ENCODE assay signal across 15 cellular contexts in genomic region chr18:5512191-5512590, GRCh38. TPM values are rescaled to one million over a fixed set of nuclear protein-coding genes. Genes with fewer than 3 reads are reported as not detected.
A peak's percentile ranks its signal among the peaks of the same experiment; 100 is the strongest.
DNase-seq lines count a peak whose midpoint lies in the region; ATAC-seq and TF ChIP-seq lines count a peak whose summit lies in the region.
"Had no signal": no experiment of that assay in that cellular context is flagged by ENCODE, and none has a peak within 500 bp of the region (broad histone marks: within the 10 kb centered on the region; RNA-seq: fewer than 3 reads in every experiment).

No MANE protein-coding gene starts in this region.

- TF ChIP-seq CTCF in GM23338 (conservative IDR thresholded peaks at IDR 0.05; ENCODE audit: low read depth in 2 of 2) = no peak
- TF ChIP-seq CTCF in glutamatergic neuron (IDR thresholded peaks at IDR 0.05; ENCODE audit: partially characterized antibody, unreplicated experiment) = no peak
- TF ChIP-seq CTCF in nephron progenitor cell (IDR thresholded peaks at IDR 0.05) = no peak
- TF ChIP-seq CTCF in GM10248 (IDR thresholded peaks at IDR 0.05; ENCODE audit: control extremely low read depth, extremely low read depth, low read depth, missing control alignments) = no peak

- ATAC-seq in GM23338 = peak; percentile 72

- no peaks in the 10 kb centered on the region for H3K79me2 ChIP-seq in GM23338 (replicated peaks; ENCODE audit: insufficient read depth)

- H4K20me1 ChIP-seq in GM23338 (replicated peaks; ENCODE audit: insufficient read depth) = no peaks in the 10 kb centered on the region

- H3K4me1 Mint-ChIP-seq in GM23338 (peaks cover 32% of the 10 kb centered on the region), glutamatergic neuron (ENCODE audit: low read depth, unreplicated experiment) (peaks cover 77% of the 10 kb centered on the region), nephron progenitor cell (peaks cover 46% of the 10 kb centered on the region)

- no peak overlapping the region for H3K27ac ChIP-seq in GM23338 (ENCODE audit: low read depth)

- H3K27ac Mint-ChIP-seq in GM23338 (no peak overlapping the region), glutamatergic neuron (ENCODE audit: unreplicated experiment) (peak overlapping the region; percentile 95), nephron progenitor cell (no peak overlapping the region)
- H3K27ac Mint-ChIP-seq: CD8-positive, alpha-beta memory T cell; HFFc6; IgD-negative memory B cell had no signal

- DNase-seq in GM23338 (ENCODE audit: low spot score) (peak; percentile 29), NCI-H69 (lab: John Stamatoyannopoulos, UW) (peak; percentile 51), glutamatergic neuron (no peak), nephron progenitor cell (no peak), NCI-H82 treated with DMSO at 0.1 percent for 48 hours (lab: John Stamatoyannopoulos, UW; ENCODE audit: unreplicated experiment) (no peak), AG08395 (ENCODE audit: low spot score) (no peak), GM10248 (ENCODE audit: extremely low spot score) (no peak)
- DNase-seq in activated naive CD4-positive, alpha-beta T cell (lab: John Stamatoyannopoulos, UW) = no peak
- DNase-seq: CD8-positive, alpha-beta memory T cell; DMS53; GF-D8; GOT3; HFFc6 had no signal

- no peaks in the 10 kb centered on the region for H3K9me3 Mint-ChIP-seq in GM23338
- peaks cover 5% of the 10 kb centered on the region for H3K9me3 Mint-ChIP-seq in glutamatergic neuron (ENCODE audit: unreplicated experiment)
- no peaks in the 10 kb centered on the region for H3K9me3 Mint-ChIP-seq in nephron progenitor cell
- H3K9me3 Mint-ChIP-seq: CD8-positive, alpha-beta memory T cell; IgD-negative memory B cell had no signal

- no peak overlapping the region for H3K4me3 Mint-ChIP-seq in GM23338
- H3K4me3 Mint-ChIP-seq in glutamatergic neuron (ENCODE audit: unreplicated experiment) = peak overlapping the region; percentile 71
- peak overlapping the region; percentile 5 for H3K4me3 Mint-ChIP-seq in nephron progenitor cell
- H3K4me3 Mint-ChIP-seq: CD8-positive, alpha-beta memory T cell; HFFc6; IgD-negative memory B cell had no signal

- H2AFZ ChIP-seq in GM23338 = no peak overlapping the region

- H3K36me3 Mint-ChIP-seq in GM23338 (ENCODE audit: low read depth) (no peaks in the 10 kb centered on the region), glutamatergic neuron (ENCODE audit: unreplicated experiment) (no peaks in the 10 kb centered on the region), nephron progenitor cell (ENCODE audit: low read depth) (no peaks in the 10 kb centered on the region)
- H3K36me3 Mint-ChIP-seq: CD8-positive, alpha-beta memory T cell; IgD-negative memory B cell had no signal

- H3K36me3 ChIP-seq in GM23338 (ENCODE audit: insufficient read depth) = no peaks in the 10 kb centered on the region
- H3K36me3 ChIP-seq: HAP-1 had no signal

- no peaks in the 10 kb centered on the region for H3K27me3 Mint-ChIP-seq in GM23338 (ENCODE audit: insufficient read depth, low read depth, poor library complexity)
- H3K27me3 Mint-ChIP-seq in glutamatergic neuron (ENCODE audit: unreplicated experiment) = peaks cover 4% of the 10 kb centered on the region
- no peaks in the 10 kb centered on the region for H3K27me3 Mint-ChIP-seq in nephron progenitor cell (ENCODE audit: low read depth, poor library complexity)
- H3K27me3 Mint-ChIP-seq: IgD-negative memory B cell had no signal

- H3K9me2 ChIP-seq in GM23338 (ENCODE audit: insufficient read depth) = no peaks in the 10 kb centered on the region

- H3K4me3 ChIP-seq in GM23338 = no peak overlapping the region
- H3K4me3 ChIP-seq: HAP-1 had no signal

- POLR2A ChIA-PET in GM10248 (lab: Yijun Ruan, JAX) = no interaction called here

- H3K4me1 ChIP-seq in GM23338 (ENCODE audit: insufficient read depth) = 0 out of 2 replicates have a peak, but pooled peaks cover 9% of the 10 kb centered on the region

- H3K27me3 ChIP-seq in GM23338 (ENCODE audit: insufficient read depth) = no peaks in the 10 kb centered on the region

- no peaks in the 10 kb centered on the region for H3F3A ChIP-seq in GM23338 (replicated peaks; ENCODE audit: low read depth)

- CTCF ChIA-PET in GM10248 (lab: Yijun Ruan, JAX) = no interaction called here

- no peak overlapping the region for H3K4me2 ChIP-seq in GM23338

TF ChIP-seq in GM23338, 12 proteins besides CTCF, POLR2A, EP300 and RAD21 (continues in another document):
- TF ChIP-seq, protein P1, sequence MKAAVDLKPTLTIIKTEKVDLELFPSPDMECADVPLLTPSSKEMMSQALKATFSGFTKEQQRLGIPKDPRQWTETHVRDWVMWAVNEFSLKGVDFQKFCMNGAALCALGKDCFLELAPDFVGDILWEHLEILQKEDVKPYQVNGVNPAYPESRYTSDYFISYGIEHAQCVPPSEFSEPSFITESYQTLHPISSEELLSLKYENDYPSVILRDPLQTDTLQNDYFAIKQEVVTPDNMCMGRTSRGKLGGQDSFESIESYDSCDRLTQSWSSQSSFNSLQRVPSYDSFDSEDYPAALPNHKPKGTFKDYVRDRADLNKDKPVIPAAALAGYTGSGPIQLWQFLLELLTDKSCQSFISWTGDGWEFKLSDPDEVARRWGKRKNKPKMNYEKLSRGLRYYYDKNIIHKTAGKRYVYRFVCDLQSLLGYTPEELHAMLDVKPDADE (IDR thresholded peaks at IDR 0.05) = no peak
- TF ChIP-seq ZNF331 (CRISPR knock-in tag; IDR thresholded peaks at IDR 0.05; ENCODE audit: low read depth) (no peak), STAT1 (IDR thresholded peaks at IDR 0.05; ENCODE audit: unreplicated experiment) (no peak), EZH2 (IDR thresholded peaks at IDR 0.05; ENCODE audit: low read depth, unreplicated experiment) (no peak), CREB1 (CRISPR knock-in tag; IDR thresholded peaks at IDR 0.05; ENCODE audit: low read depth) (no peak), NANOG (IDR thresholded peaks at IDR 0.05; ENCODE audit: borderline replicate concordance) (no peak), EZH2phosphoT487 (IDR thresholded peaks at IDR 0.05; ENCODE audit: unreplicated experiment) (no peak), POLR2AphosphoS5 (IDR thresholded peaks at IDR 0.05; ENCODE audit: low read depth) (no peak), ZNF114 (CRISPR knock-in tag; IDR thresholded peaks at IDR 0.05) (no peak), ZNF462 (CRISPR knock-in tag; IDR thresholded peaks at IDR 0.05) (no peak)

RNA-seq across cellular contexts. Expression of gene EPB41L3, which starts 31.6 kb away (rescaled TPM):
- 11.7 and 17.0 TPM in 2 replicates for total RNA-seq in GM23338 (2014; rRNA removed; shearing (Covaris generic))
- polyA plus RNA-seq in GM23338 (2016; fragmentation: Nextera tagmentation; extraction: Ambion mirVana) = 5.0 and 8.0 TPM in 2 replicates
- total RNA-seq in glutamatergic neuron (ENCODE audit: unreplicated experiment) = 368 TPM
- polyA plus RNA-seq: CD8-positive, alpha-beta memory T cell had no signal

Comparison
In these comparisons a context has a peak if more than half of its experiments do, and no peak if none do; other contexts are left out.
1. DNase-seq: peak in GM23338 (single experiment) and NCI-H69 (single experiment); none in glutamatergic neuron (single experiment), nephron progenitor cell (single experiment), NCI-H82 treated with DMSO at 0.1 percent for 48 hours (single experiment), activated naive CD4-positive, alpha-beta T cell (0 of 4), AG08395 (single experiment) and GM10248 (single experiment).
2. RNA of gene EPB41L3, which starts 31.6 kb away (total RNA-seq): 368 TPM in glutamatergic neuron (single experiment); 11.7 to 17.0 TPM in GM23338; every median in the first group is over 10 times any median in the second.